1 cellular context compared by ENCODE assay signal in genomic region chr4:27635936-27636913, GRCh38.
A peak's percentile ranks its signal among the peaks of the same experiment; 100 is the strongest.
TF ChIP-seq lines count a peak whose summit lies in the region.

No MANE protein-coding gene starts in this region.

TF ChIP-seq in GM12878, 131 proteins besides CTCF, POLR2A, EP300 and RAD21 (continued from another document):
- no peak for TF ChIP-seq E4F1 (IDR thresholded peaks at IDR 0.05; ENCODE audit: borderline replicate concordance, partially characterized antibody)
- no peak for TF ChIP-seq ZZZ3 (IDR thresholded peaks at IDR 0.05; ENCODE audit: control insufficient read depth, insufficient read length, low read depth)
- TF ChIP-seq ZBTB40 (IDR thresholded peaks at IDR 0.05; ENCODE audit: borderline replicate concordance): no peak
- no peak for TF ChIP-seq CHD2 (IDR thresholded peaks at IDR 0.05; ENCODE audit: borderline replicate concordance, low read depth, low read length)
- no peak for TF ChIP-seq CEBPZ (IDR thresholded peaks at IDR 0.05; ENCODE audit: low read depth, low read length)
- no peak for TF ChIP-seq POLR2AphosphoS5 (IDR thresholded peaks at IDR 0.05; ENCODE audit: low read length)
- TF ChIP-seq SMARCA5 (IDR thresholded peaks at IDR 0.05): peak; percentile 74; the same call in 1 of the 2 replicates
- TF ChIP-seq JUNB (IDR thresholded peaks at IDR 0.05): peak; percentile 62
- TF ChIP-seq IKZF2 (IDR thresholded peaks at IDR 0.05): peak in 1 of 2 experiments; percentile 23; a peak in 2 of 4 replicates
- TF ChIP-seq SPI1 (IDR thresholded peaks at IDR 0.05; ENCODE audit: borderline replicate concordance, insufficient read depth, low read depth, low read length): 0 out of 2 replicates have a peak, but pooled peaks have one; percentile 15
- peak; percentile 73 for TF ChIP-seq PKNOX1 (IDR thresholded peaks at IDR 0.05)
- TF ChIP-seq TCF3 (IDR thresholded peaks at IDR 0.05; ENCODE audit: borderline replicate concordance, insufficient read depth, low read depth, low read length): no peak
- peak; percentile 61; the same call in 1 of the 2 replicates for TF ChIP-seq RUNX3 (IDR thresholded peaks at IDR 0.05; ENCODE audit: low read length)
- peak; percentile 67; the same call in 1 of the 2 replicates for TF ChIP-seq BCL11A (IDR thresholded peaks at IDR 0.05; ENCODE audit: low read depth, low read length)
- TF ChIP-seq NFXL1 (IDR thresholded peaks at IDR 0.05; ENCODE audit: borderline replicate concordance): no peak
- peak; percentile 52; the same call in 1 of the 2 replicates for TF ChIP-seq BACH1 (IDR thresholded peaks at IDR 0.05; ENCODE audit: borderline replicate concordance)
- 0 out of 2 replicates have a peak, but pooled peaks have one; percentile 12 for TF ChIP-seq NR2F1 (conservative IDR thresholded peaks at IDR 0.05)
- no peak for TF ChIP-seq HDAC2 (IDR thresholded peaks at IDR 0.05)
- 0 out of 4 replicates have a peak, but pooled peaks of 1 of the 2 experiments have one; percentile 40 for TF ChIP-seq BHLHE40 (IDR thresholded peaks at IDR 0.05; ENCODE audit: borderline replicate concordance in 1 of 2, low read depth in 2 of 2, low read length in 1 of 2)
- no peak for TF ChIP-seq NRF1 (conservative IDR thresholded peaks at IDR 0.05; ENCODE audit: low read depth, low read length)
- TF ChIP-seq E2F8 (IDR thresholded peaks at IDR 0.05; ENCODE audit: low read depth, partially characterized antibody): no peak
- TF ChIP-seq IRF4 (IDR thresholded peaks at IDR 0.05; ENCODE audit: low read depth, low read length): 0 out of 2 replicates have a peak, but pooled peaks have one; percentile 46
- no peak for TF ChIP-seq CBFB (IDR thresholded peaks at IDR 0.05; ENCODE audit: low read depth)
- peak; percentile 94 for TF ChIP-seq MTA2 (IDR thresholded peaks at IDR 0.05; ENCODE audit: low read depth)
- TF ChIP-seq E2F4 (IDR thresholded peaks at IDR 0.05; ENCODE audit: low read depth, low read length): no peak
- TF ChIP-seq MYC (IDR thresholded peaks at IDR 0.05; ENCODE audit: insufficient read depth, insufficient read length, insufficient replicate concordance, low read length, severe bottlenecking): no peak
